ENCODE assay signal across 18 cellular contexts in the genomic region with DNA sequence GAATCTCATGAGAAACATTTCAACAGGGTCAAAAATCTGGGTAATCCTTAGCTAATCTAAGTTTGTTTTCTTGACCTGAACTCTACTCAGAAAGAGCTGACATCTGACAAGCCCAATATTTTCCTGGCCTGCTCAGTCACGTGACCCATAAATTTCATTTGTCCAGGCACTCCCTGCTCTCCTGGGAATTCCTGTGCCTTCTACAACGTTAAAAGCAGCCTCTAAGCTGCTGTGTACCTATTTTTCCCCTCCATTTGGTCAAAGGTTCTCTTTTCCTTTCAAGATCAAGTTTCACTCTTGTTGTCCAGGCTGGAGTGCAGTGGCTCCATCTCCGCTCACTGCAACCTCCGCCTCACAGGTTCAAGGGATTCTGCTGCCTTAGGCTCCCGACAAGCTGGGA.
"Had no signal": no experiment of that assay in that cellular context is flagged by ENCODE, and none has a peak within 500 bp of the region (broad histone marks: within the 10 kb centered on the region; RNA-seq: fewer than 3 reads in every experiment).

No MANE protein-coding gene starts in this region.

- ATAC-seq: activated T-cell treated with anti-CD3 and anti-CD28 coated beads, Interleukin-2, amount 50 U/mL, for 4 hours had no signal

- H3K4me3 ChIP-seq: SK-N-MC had no signal

- DNase-seq: activated CD4-positive, alpha-beta memory T cell treated with anti-CD3 and anti-CD28 coated beads for 36 hours; activated CD4-positive, alpha-beta T cell treated with anti-CD3 and anti-CD28 coated beads, Interleukin-2, amount 10 ng/mL, durations not matched to agents 7 days and 5 days; activated CD4-positive, CD25-positive, alpha-beta regulatory T cell; activated CD8-positive, alpha-beta memory T cell treated with anti-CD3 and anti-CD28 coated beads for 24 hours; activated gamma-delta T cell; activated naive CD4-positive, alpha-beta T cell treated with anti-CD3 and anti-CD28 coated beads for 36 hours; activated T-cell treated with anti-CD3 and anti-CD28 coated beads, Interleukin-2, amount 50 U/mL, for 4 hours; amygdala; Karpas-422; MM.1S; NCI-H1105; NCI-H1436 treated with DMSO at 0.1 percent for 48 hours; NCI-H187; NCI-H2081; NCI-H2171 treated with DMSO at 0.1 percent for 48 hours; SIG-M5; T-helper 1 cell had no signal
